Comparison of ENCODE assay signal across 8 cellular contexts in genomic region chr17:29005936-29006438, GRCh38. TPM values are rescaled to one million over a fixed set of nuclear protein-coding genes. Genes with fewer than 3 reads are reported as not detected.
DNase-seq lines count a peak whose midpoint lies in the region; ATAC-seq and TF ChIP-seq lines count a peak whose summit lies in the region.

TSS of gene SEZ6 (minus strand) at chr17:29006033. CDS start at chr17:29005869, 164 bp downstream.

- WGBS in esophagus muscularis mucosa, result 0% methylated on average over 25 of the region's 40 CpGs

- H3K4me3 ChIP-seq in esophagus muscularis mucosa, result peak within 1 kb of the TSS; percentile 19 to 45 (median 31)

- DNase-seq in NCI-H187 (lab: John Stamatoyannopoulos, UW) (peak; percentile 41 to 58), NCI-H187 treated with DMSO at 0.1 percent for 48 hours (lab: John Stamatoyannopoulos, UW) (no peak), NCI-H748 treated with DMSO at 0.1 percent for 48 hours (lab: John Stamatoyannopoulos, UW) (peak; percentile 56), activated T-cell treated with anti-CD3 and anti-CD28 coated beads for 4 hours (peak; percentile 32), esophagus muscularis mucosa (ENCODE audit: extremely low spot score) (no peak), naive B cell (peak; percentile 37)
- peak; percentile 11 to 40 for DNase-seq in stimulated activated CD8-positive, alpha-beta memory T cell treated with anti-CD3 and anti-CD28 coated beads, Interleukin-7, amount 100 ng/mL, for 4 hours (ENCODE audit: low read depth in 2 of 2)

- TF ChIP-seq EP300 in esophagus muscularis mucosa (IDR thresholded peaks at IDR 0.05), result no peak

- intact Hi-C loops in esophagus muscularis mucosa (cut with DNase I), result no loop called here

- H3K27me3 ChIP-seq in esophagus muscularis mucosa, result peaks cover 0 to 73% (median 17%) of the 10 kb centered on the region in 4 donors

- peak in 1 of 3 experiments; percentile 49 for TF ChIP-seq CTCF in esophagus muscularis mucosa (IDR thresholded peaks at IDR 0.05)

- H3K9me3 Mint-ChIP-seq in naive B cell, result peaks cover 0 to 4% (median 0%) of the 10 kb centered on the region in 7 donors

- peaks cover 0 to 10% of the 10 kb centered on the region in 2 donors for H3K36me3 Mint-ChIP-seq in naive B cell

- H3K4me3 Mint-ChIP-seq in naive B cell, result peak within 1 kb of the TSS in 5 of 8 donors; percentile 22 to 39 (median 32)

- no peak within 1 kb of the TSS for H3K27ac ChIP-seq in esophagus muscularis mucosa (replicated peaks in 1 of 4)

- ATAC-seq in naive B cell (ENCODE audit: low read depth in 2 of 2) (peak; percentile 65 to 72), HG03108 (IDR thresholded peaks at IDR 0.05; ENCODE audit: unreplicated experiment) (no peak)

- H3K27me3 Mint-ChIP-seq in naive B cell, result peaks cover 43 to 81% (median 74%) of the 10 kb centered on the region in 3 donors

- no peak within 1 kb of the TSS for H3K27ac Mint-ChIP-seq in naive B cell

- H3K9me3 ChIP-seq in esophagus muscularis mucosa, result no peaks in the 10 kb centered on the region

- no peaks in the 10 kb centered on the region for H3K36me3 ChIP-seq in esophagus muscularis mucosa

- TF ChIP-seq POLR2A in esophagus muscularis mucosa (IDR thresholded peaks at IDR 0.05; ENCODE audit: low read depth), result no peak

- H3K4me1 Mint-ChIP-seq in naive B cell, result peaks cover 0 to 4% (median 4%) of the 10 kb centered on the region in 3 donors

- H3K4me1 ChIP-seq in esophagus muscularis mucosa, result peaks cover 7 to 16% (median 14%) of the 10 kb centered on the region in 4 donors

RNA-seq across cellular contexts. Expression of gene SEZ6, which starts in this region (rescaled TPM):
- total RNA-seq in esophagus muscularis mucosa, result under 1 TPM in 3 of 4 donors, not detected in 1; 0.42 to 0.83 (median 0.52) TPM
- polyA plus RNA-seq in naive B cell (ENCODE audit: low read depth in 6 of 6), result 1 to 10 TPM in 5 of 6 donors, under 1 TPM in 1; 0.41 to 3.6 (median 1.7) TPM

Comparison
In these comparisons a context has a peak if more than half of its experiments do, and no peak if none do; other contexts are left out.
1. DNase-seq: peak in NCI-H187 (2 of 2), NCI-H748 treated with DMSO at 0.1 percent for 48 hours (single experiment), activated T-cell treated with anti-CD3 and anti-CD28 coated beads for 4 hours (single experiment), naive B cell (single experiment) and stimulated activated CD8-positive, alpha-beta memory T cell treated with anti-CD3 and anti-CD28 coated beads, Interleukin-7, amount 100 ng/mL, for 4 hours (2 of 2); none in NCI-H187 treated with DMSO at 0.1 percent for 48 hours (single experiment) and esophagus muscularis mucosa (single experiment).